ENCODE assay signal across 8 cellular contexts in genomic region chr17:384622-385194, GRCh38. TPM values are rescaled to one million over a fixed set of nuclear protein-coding genes. Genes with fewer than 3 reads are reported as not detected.
DNase-seq lines count a peak whose midpoint lies in the region; ATAC-seq and TF ChIP-seq lines count a peak whose summit lies in the region.

No MANE protein-coding gene starts in this region.

- H3K36me3 ChIP-seq in BLaER1 (no peaks in the 10 kb centered on the region), Peyer's patch (no peaks in the 10 kb centered on the region), ovary (no peaks in the 10 kb centered on the region)

- peak overlapping the region; percentile 98 for H3K4me2 ChIP-seq in BLaER1

- intact Hi-C loops in ovary (cut with DNase I): loop anchor here (5.0 to 10.0 kb wide), 5 partner anchors 50 to 237 kb away; partner anchors contain the start of gene DOC2B (in 1 of the 4)

- H3K4me1 ChIP-seq in BLaER1: peaks cover 42% of the 10 kb centered on the region
- peaks cover 0 to 16% (median 9%) of the 10 kb centered on the region in 4 donors for H3K4me1 ChIP-seq in Peyer's patch
- peaks cover 8% of the 10 kb centered on the region for H3K4me1 ChIP-seq in ovary (ENCODE audit: insufficient read depth)

- peaks cover 36% of the 10 kb centered on the region for H3K9me3 Mint-ChIP-seq in glutamatergic neuron (ENCODE audit: unreplicated experiment)

- H3K4me3 Mint-ChIP-seq in glutamatergic neuron (ENCODE audit: unreplicated experiment): peak overlapping the region; percentile 80

- H3K36me3 Mint-ChIP-seq in glutamatergic neuron (ENCODE audit: unreplicated experiment): peaks cover 8% of the 10 kb centered on the region

- H3K9ac ChIP-seq in BLaER1: no peak overlapping the region

- H3K27ac Mint-ChIP-seq in glutamatergic neuron (ENCODE audit: unreplicated experiment): peak overlapping the region; percentile 96

- TF ChIP-seq EP300 in ovary (IDR thresholded peaks at IDR 0.05): no peak

- peaks cover 32% of the 10 kb centered on the region for H3K27me3 Mint-ChIP-seq in glutamatergic neuron (ENCODE audit: unreplicated experiment)

- TF ChIP-seq CTCF in Peyer's patch (IDR thresholded peaks at IDR 0.05) (no peak), glutamatergic neuron (IDR thresholded peaks at IDR 0.05; ENCODE audit: partially characterized antibody, unreplicated experiment) (no peak), ovary (IDR thresholded peaks at IDR 0.05) (no peak)

- H3K4me3 ChIP-seq in BLaER1: peak overlapping the region; percentile 67
- H3K4me3 ChIP-seq in Peyer's patch: peak overlapping the region; percentile 65 to 89 (median 86)
- peak overlapping the region; percentile 33 for H3K4me3 ChIP-seq in ovary

- DNase-seq in Peyer's patch (no peak), glutamatergic neuron (peak; percentile 71), ovary (peak in 1 of 5 donors; percentile 33), DMS79 treated with DMSO at 0.1 percent for 48 hours (lab: John Stamatoyannopoulos, UW) (no peak), erythroblast (lab: John Stamatoyannopoulos, UW) (no peak), superior temporal gyrus (ENCODE audit: extremely low spot score) (no peak)

- peak overlapping the region; percentile 51; the same call in 1 of the 2 replicates for H3K27ac ChIP-seq in BLaER1
- H3K27ac ChIP-seq in Peyer's patch: peak overlapping the region in 3 of 4 donors; percentile 69 to 87 (median 78)
- peak overlapping the region in 1 of 2 donors; percentile 85 for H3K27ac ChIP-seq in ovary

- H4K20me1 ChIP-seq in BLaER1: peaks cover 25% of the 10 kb centered on the region

- WGBS in ovary, 3 donors: 39 to 50% (median 40%) methylated on average over 32 to 38 of the region's 38 CpGs

- H3K9me3 ChIP-seq in BLaER1 (no peaks in the 10 kb centered on the region), Peyer's patch (no peaks in the 10 kb centered on the region), ovary (no peaks in the 10 kb centered on the region)

- TF ChIP-seq POLR2A in Peyer's patch (IDR thresholded peaks at IDR 0.05) (no peak), ovary (IDR thresholded peaks at IDR 0.05) (no peak), erythroblast (IDR thresholded peaks at IDR 0.05; ENCODE audit: low read length) (no peak)

- no peak for ATAC-seq in GM19328 (IDR thresholded peaks at IDR 0.05; ENCODE audit: unreplicated experiment)

- peaks cover 37% of the 10 kb centered on the region for H3K4me1 Mint-ChIP-seq in glutamatergic neuron (ENCODE audit: low read depth, unreplicated experiment)

- H3K27me3 ChIP-seq in BLaER1 (peaks cover 37% of the 10 kb centered on the region), Peyer's patch (no peaks in the 10 kb centered on the region), ovary (no peaks in the 10 kb centered on the region)

RNA-seq across cellular contexts. Expression of gene RPH3AL, which starts 32.1 kb away (rescaled TPM):
- total RNA-seq in Peyer's patch (10 to 100 TPM; 31.4 to 92.4 (median 48.6) TPM), glutamatergic neuron (ENCODE audit: unreplicated experiment) (22.3 TPM), ovary (10 to 100 TPM; 19.4 to 43.8 (median 25.5) TPM)
- 10 to 100 TPM in 1 of 2 donors, 1 to 10 TPM in 1; 5.8 to 15.6 TPM for polyA plus RNA-seq in ovary

Comparison
In these comparisons a context has a peak if more than half of its experiments do, and no peak if none do; other contexts are left out.
1. H3K4me3 ChIP-seq: peak in every context shown above with its lines; median percentile 86 in Peyer's patch; 67 in BLaER1; 33 in ovary.